9 cellular contexts compared by ENCODE assay signal in the genomic region with DNA sequence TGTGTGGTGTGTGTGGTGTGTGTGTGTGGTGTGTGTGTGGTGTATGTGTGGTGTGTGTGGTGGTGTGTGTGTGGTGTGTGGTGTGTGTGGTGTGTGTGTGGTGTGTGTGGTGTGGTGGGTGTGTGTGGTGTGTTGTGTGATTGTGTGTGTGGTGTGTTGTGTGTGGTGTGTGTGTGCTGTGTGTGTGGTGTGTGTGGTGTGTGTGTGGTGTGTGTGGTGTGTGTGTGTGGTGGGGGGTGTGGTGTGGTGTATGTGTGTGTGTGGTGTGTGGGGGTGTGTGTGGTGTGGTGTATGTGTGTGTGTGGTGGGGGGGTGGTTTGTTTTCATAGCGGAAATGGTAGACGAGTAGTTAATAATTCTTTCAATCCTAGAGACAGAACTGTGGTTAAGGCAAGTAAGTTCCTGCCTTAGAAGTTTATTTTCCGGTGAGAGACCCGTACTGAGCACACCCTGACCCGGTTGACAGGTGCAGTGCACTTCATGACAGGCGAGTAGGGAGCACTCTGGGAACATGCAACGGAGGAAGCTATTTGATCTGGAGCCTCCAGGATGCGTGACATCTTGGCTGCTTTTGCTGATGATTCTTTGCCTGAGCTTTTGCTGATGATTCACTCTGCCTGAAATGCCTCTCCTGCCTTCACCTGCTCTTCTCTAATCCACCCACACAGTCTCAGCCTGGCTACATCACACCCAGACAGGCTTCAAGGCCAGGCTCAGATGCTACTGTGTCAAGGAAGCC. TPM values are rescaled to one million over a fixed set of nuclear protein-coding genes. Genes with fewer than 3 reads are reported as not detected.
DNase-seq lines count a peak whose midpoint lies in the region; ATAC-seq and TF ChIP-seq lines count a peak whose summit lies in the region.
"Had no signal": no experiment of that assay in that cellular context is flagged by ENCODE, and none has a peak within 500 bp of the region (broad histone marks: within the 10 kb centered on the region; RNA-seq: fewer than 3 reads in every experiment).

No MANE protein-coding gene starts in this region.

- no peaks in the 10 kb centered on the region for H3K36me3 ChIP-seq in gastrocnemius medialis
- no peaks in the 10 kb centered on the region for H3K36me3 ChIP-seq in vagina

- peak; percentile 77 for ATAC-seq in HG03442 (IDR thresholded peaks at IDR 0.05; ENCODE audit: unreplicated experiment)
- ATAC-seq in gastrocnemius medialis, result peak; percentile 98 to 99

- H3K9me3 ChIP-seq in gastrocnemius medialis (no peaks in the 10 kb centered on the region), vagina (no peaks in the 10 kb centered on the region)

- TF ChIP-seq POLR2A in gastrocnemius medialis (IDR thresholded peaks at IDR 0.05) (no peak), vagina (IDR thresholded peaks at IDR 0.05) (no peak)

- DNase-seq in activated T-cell treated with anti-CD3 and anti-CD28 coated beads for 1 hour (ENCODE audit: low read depth), result peak; percentile 1
- DNase-seq in activated T-cell treated with anti-CD3 and anti-CD28 coated beads, Interleukin-2, amount 50 U/mL, for 1 hour, result no peak
- DNase-seq in activated naive CD4-positive, alpha-beta T cell treated with Interleukin-2 at 50 U/mL for 16 hours, result peak; percentile 45
- peak; percentile 65 to 86 for DNase-seq in gastrocnemius medialis
- DNase-seq in vagina (ENCODE audit: extremely low spot score in 2 of 2), result no peak
- DNase-seq in Ammon's horn (ENCODE audit: low spot score), result no peak
- DNase-seq in NCI-H1436 (lab: John Stamatoyannopoulos, UW), result no peak

- no peak overlapping the region for H3K4me3 ChIP-seq in gastrocnemius medialis
- no peak overlapping the region for H3K4me3 ChIP-seq in vagina
- H3K4me3 ChIP-seq: lung had no signal

- H3K4me1 ChIP-seq in gastrocnemius medialis (peaks cover 0 to 8% of the 10 kb centered on the region in 2 donors), vagina (peaks cover 20% of the 10 kb centered on the region)

- in situ Hi-C loops in gastrocnemius medialis (cut with MboI; ENCODE audit: low sequenced_read_pairs in 4 of 4), result no loop called here

- intact Hi-C loops in gastrocnemius medialis (cut with DNase I; ENCODE audit: low total_unique reads) (loop anchor here (1.0 kb wide), 1 partner anchor 27 kb away; no protein-coding TSS in a partner anchor), vagina (cut with DNase I) (no loop called here)

- no peaks in the 10 kb centered on the region for H3K27me3 ChIP-seq in gastrocnemius medialis
- H3K27me3 ChIP-seq in vagina, result no peaks in the 10 kb centered on the region

- no peak for TF ChIP-seq CTCF in gastrocnemius medialis (IDR thresholded peaks at IDR 0.05 in 4 of 5, conservative IDR thresholded peaks at IDR 0.05 in 1 of 5)
- TF ChIP-seq CTCF in vagina (IDR thresholded peaks at IDR 0.05), result no peak

- H3K27ac ChIP-seq in gastrocnemius medialis (peak overlapping the region; percentile 41 to 69 (median 54)), vagina (no peak overlapping the region)

RNA-seq across cellular contexts. Expression of a gene that starts 21.7 kb away (rescaled TPM):
- total RNA-seq in gastrocnemius medialis (not detected), vagina (74.9 TPM)

Comparison
In these comparisons a context has a peak if more than half of its experiments do, and no peak if none do; other contexts are left out.
1. DNase-seq: peak in activated T-cell treated with anti-CD3 and anti-CD28 coated beads for 1 hour (single experiment), activated naive CD4-positive, alpha-beta T cell treated with Interleukin-2 at 50 U/mL for 16 hours (single experiment) and gastrocnemius medialis (2 of 2); none in activated T-cell treated with anti-CD3 and anti-CD28 coated beads, Interleukin-2, amount 50 U/mL, for 1 hour (single experiment), vagina (0 of 2), Ammon's horn (single experiment) and NCI-H1436 (single experiment).
2. RNA of a gene that starts 21.7 kb away (total RNA-seq): 74.9 TPM in vagina (single experiment); not detected in gastrocnemius medialis; every median in the first group is over 10 times any median in the second.